6 cellular contexts compared by ENCODE assay signal in genomic region chr2:170095380-170095779, GRCh38.
"Had no signal": no experiment of that assay in that cellular context is flagged by ENCODE, and none has a peak within 500 bp of the region (broad histone marks: within the 10 kb centered on the region; RNA-seq: fewer than 3 reads in every experiment).

No MANE protein-coding gene starts in this region.

- ATAC-seq: GM23338, HCT116, HepG2 had no signal

- DNase-seq: H9, HFFc6, KG1 had no signal
